16 cellular contexts compared by ENCODE assay signal in the genomic region with DNA sequence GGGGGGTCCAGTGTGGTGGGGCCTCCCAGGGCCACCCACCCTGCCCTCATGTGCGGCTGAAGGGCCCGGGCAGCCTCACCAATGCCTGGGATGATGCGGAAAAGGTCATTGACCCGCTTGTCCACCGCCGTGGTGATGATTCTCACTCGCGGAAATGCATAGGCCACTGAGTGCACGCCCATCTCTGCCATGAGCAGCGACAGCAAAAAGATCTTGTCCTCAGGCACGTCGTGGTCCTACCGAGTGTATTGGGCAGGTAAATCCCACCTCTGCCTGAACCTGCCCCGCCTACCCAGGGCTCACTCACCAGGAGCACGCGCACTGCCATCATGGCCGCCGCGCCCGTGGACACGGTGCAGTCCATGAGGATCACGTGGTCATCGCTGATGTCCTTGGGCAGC.
DNase-seq lines count a peak whose midpoint lies in the region; ATAC-seq lines count a peak whose summit lies in the region.
"Had no signal": no experiment of that assay in that cellular context is flagged by ENCODE, and none has a peak within 500 bp of the region (broad histone marks: within the 10 kb centered on the region; RNA-seq: fewer than 3 reads in every experiment).

No MANE protein-coding gene starts in this region.

- ATAC-seq in GM21723 (IDR thresholded peaks at IDR 0.05; ENCODE audit: unreplicated experiment), result no peak

- DNase-seq in stimulated activated CD4-positive, alpha-beta T cell treated with anti-CD3 and anti-CD28 coated beads, Interleukin-15, amount 100 ng/mL, for 24 hours, result peak; percentile 5
- DNase-seq in stimulated activated CD4-positive, alpha-beta T cell treated with anti-CD3 and anti-CD28 coated beads, Interleukin-4, amount 100 ng/mL, for 1 hour, result no peak
- DNase-seq in nucleus accumbens (lab: John Stamatoyannopoulos, UW), result no peak
- DNase-seq: ACHN; activated B cell treated with CpG ODN at 0.5 μM for 24 hours; left colon; naive B cell; NCI-H1417 treated with DMSO at 0.1 percent for 48 hours; NCI-H446; OCI-M1; retina; stimulated activated CD4-positive, alpha-beta T cell treated with anti-CD3 and anti-CD28 coated beads, Interleukin-4, amount 100 ng/mL, for 24 hours; stimulated activated naive CD4-positive, alpha-beta T cell; SW 1271; uterus had no signal
